In genomic region chr7:100081535-100082102, GRCh38 we compare ENCODE assay signal across 8 cellular contexts. TPM values are rescaled to one million over a fixed set of nuclear protein-coding genes. Genes with fewer than 3 reads are reported as not detected.
A peak's percentile ranks its signal among the peaks of the same experiment; 100 is the strongest.
DNase-seq lines count a peak whose midpoint lies in the region; ATAC-seq and TF ChIP-seq lines count a peak whose summit lies in the region.

TSS of gene ZNF3 (minus strand) at chr7:100081723. CDS start at chr7:100077357, 4,366 bp downstream.

- peak within 1 kb of the TSS; percentile 82 for H3K4me2 ChIP-seq in DOHH2 (ENCODE audit: low read length)

- H3K27ac ChIP-seq in DOHH2 (ENCODE audit: low read depth, low read length) (peak within 1 kb of the TSS; percentile 42), KOPT-K1 (ENCODE audit: low read depth, low read length, poor library complexity, severe bottlenecking) (peak within 1 kb of the TSS; percentile 71), Peyer's patch (peak within 1 kb of the TSS; percentile 82 to 94 (median 90)), muscle layer of colon (ENCODE audit: low read depth, low read length) (peak within 1 kb of the TSS; percentile 84)

- TF ChIP-seq CTCF in DOHH2 (IDR thresholded peaks at IDR 0.05; ENCODE audit: low read depth, low read length, poor library complexity, severe bottlenecking) = peak; percentile 99
- peak; percentile 94 to 97 (median 96) for TF ChIP-seq CTCF in Peyer's patch (IDR thresholded peaks at IDR 0.05)

- peak within 1 kb of the TSS; percentile 79 for H3K4me3 ChIP-seq in DOHH2 (ENCODE audit: low read length)
- peak within 1 kb of the TSS; percentile 76 to 96 (median 88) for H3K4me3 ChIP-seq in Peyer's patch
- peak within 1 kb of the TSS; percentile 81 to 95 for H3K4me3 ChIP-seq in muscle layer of colon (ENCODE audit: low read depth in 1 of 2, low read length in 2 of 2)

- H3K9me2 ChIP-seq in DOHH2 (replicated peaks; ENCODE audit: control insufficient read depth, low read length) = no peaks in the 10 kb centered on the region

- ATAC-seq in GM21786 (IDR thresholded peaks at IDR 0.05; ENCODE audit: unreplicated experiment) (peak; percentile 86), esophagus mucosa (peak; percentile 97)

- H4K20me1 ChIP-seq in DOHH2 (ENCODE audit: control insufficient read depth, insufficient read depth, low read depth, low read length) = peaks cover 11% of the 10 kb centered on the region; the same call in 1 of the 2 replicates

- H3K27me3 ChIP-seq in DOHH2 (ENCODE audit: control insufficient read depth, low read length) (peaks cover 7% of the 10 kb centered on the region; the same call in 1 of the 2 replicates), Peyer's patch (no peaks in the 10 kb centered on the region), muscle layer of colon (ENCODE audit: control insufficient read depth in 1 of 2, insufficient read depth in 2 of 2, low read length in 2 of 2) (no peaks in the 10 kb centered on the region)

- H3K9me3 ChIP-seq in DOHH2 (ENCODE audit: control insufficient read depth, insufficient read depth, low read length) (no peaks in the 10 kb centered on the region), KOPT-K1 (ENCODE audit: insufficient read depth, low read length, poor library complexity, severe bottlenecking) (no peaks in the 10 kb centered on the region), Peyer's patch (no peaks in the 10 kb centered on the region), muscle layer of colon (ENCODE audit: low read length) (no peaks in the 10 kb centered on the region)

- peaks cover 19% of the 10 kb centered on the region for H3K36me3 ChIP-seq in DOHH2 (ENCODE audit: control insufficient read depth, low read length)
- H3K36me3 ChIP-seq in KOPT-K1 (ENCODE audit: insufficient read depth, low read length) = peaks cover 33% of the 10 kb centered on the region
- H3K36me3 ChIP-seq in Peyer's patch = peaks cover 0 to 14% (median 0%) of the 10 kb centered on the region in 3 donors
- peaks cover 17% of the 10 kb centered on the region for H3K36me3 ChIP-seq in muscle layer of colon (ENCODE audit: insufficient read depth, low read length)

- H3K4me1 ChIP-seq in DOHH2 (ENCODE audit: control insufficient read depth, low read length) (peaks cover 24% of the 10 kb centered on the region), Peyer's patch (peaks cover 0 to 42% (median 12%) of the 10 kb centered on the region in 4 donors), muscle layer of colon (ENCODE audit: insufficient read depth, low read length) (peaks cover 23% of the 10 kb centered on the region)

- peak; percentile 80 to 87 for TF ChIP-seq POLR2A in Peyer's patch (IDR thresholded peaks at IDR 0.05)

- H3K9ac ChIP-seq in muscle layer of colon (ENCODE audit: low read length) = peak within 1 kb of the TSS; percentile 89

- H3K79me2 ChIP-seq in DOHH2 (ENCODE audit: control insufficient read depth, low read length) = peaks cover 39% of the 10 kb centered on the region

- H3F3A ChIP-seq in DOHH2 (ENCODE audit: control insufficient read depth, insufficient read depth) = peaks cover 19% of the 10 kb centered on the region

- DNase-seq in Peyer's patch = peak; percentile 97 to 99 (median 98)
- peak; percentile 98 to 99 for DNase-seq in activated T-cell treated with anti-CD3 and anti-CD28 coated beads, Interleukin-2, amount 50 U/mL, for 48 hours
- peak; percentile 94 for DNase-seq in stimulated activated CD8-positive, alpha-beta memory T cell treated with anti-CD3 and anti-CD28 coated beads, Interleukin-7, amount 100 ng/mL, for 24 hours (ENCODE audit: low read depth)

RNA-seq across cellular contexts. Expression of gene ZNF3, which starts in this region (rescaled TPM):
- total RNA-seq in Peyer's patch (10 to 100 TPM; 52.8 to 93.8 (median 67.8) TPM), esophagus mucosa (12.4 TPM)

Comparison
In these comparisons a context has a peak if more than half of its experiments do, and no peak if none do; other contexts are left out.
1. Peak in every context shown above with its lines: DNase-seq, ATAC-seq, H3K4me3 ChIP-seq and H3K27ac ChIP-seq.